Comparison of ENCODE assay signal across 24 cellular contexts in the genomic region with DNA sequence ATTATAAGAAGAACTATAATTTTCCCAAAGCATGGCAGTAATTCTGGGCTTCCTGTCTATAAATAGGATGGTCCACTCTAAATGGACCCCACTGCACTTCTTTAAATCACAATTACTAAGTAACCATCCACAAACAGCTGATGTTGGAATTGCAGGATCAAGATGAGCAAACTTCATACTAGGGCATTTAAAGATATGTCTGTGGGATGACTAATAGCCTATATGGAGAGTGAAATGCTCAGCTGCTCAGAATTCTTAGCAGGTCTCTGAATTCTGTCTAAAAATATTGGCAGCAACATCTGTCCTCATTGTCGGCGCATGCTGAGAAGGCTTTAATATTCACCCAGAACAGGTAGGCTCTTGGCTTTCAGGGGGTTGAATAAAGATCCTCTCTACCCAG.
"Had no signal": no experiment of that assay in that cellular context is flagged by ENCODE, and none has a peak within 500 bp of the region (broad histone marks: within the 10 kb centered on the region; RNA-seq: fewer than 3 reads in every experiment).

No MANE protein-coding gene starts in this region.

- ATAC-seq: K562 had no signal

- H3K9ac ChIP-seq: KMS-11, SK-N-SH had no signal

- H3K4me3 ChIP-seq: K562 had no signal

- H3K9me3 ChIP-seq: SK-N-SH had no signal

- FAIRE-seq: HTR-8/SVneo, K562, RCC 7860 had no signal

- H3K27ac ChIP-seq: KMS-11 had no signal

- H3K4me2 ChIP-seq: KMS-11, SK-N-SH had no signal

- DNase-seq: Kasumi-1, MV-4-11, NCI-H1048, NCI-H1105, NCI-H1417, NCI-H1436 treated with DMSO at 0.1 percent for 48 hours, NCI-H1694, NCI-H187 treated with DMSO at 0.1 percent for 48 hours, NCI-H2029 treated with DMSO at 0.1 percent for 48 hours, NCI-H2171 treated with DMSO at 0.1 percent for 48 hours, NCI-H226, NCI-H446, NCI-H510A, NCI-H524 treated with DMSO at 0.1 percent for 48 hours, NCI-H69, NCI-H774, Right ventricle myocardium superior, RPMI8226, SIG-M5, SK-N-SH had no signal
